In genomic region chr12:64193045-64193444, GRCh38 we compare ENCODE assay signal across 14 cellular contexts. TPM values are rescaled to one million over a fixed set of nuclear protein-coding genes. Genes with fewer than 3 reads are reported as not detected.
DNase-seq lines count a peak whose midpoint lies in the region; ATAC-seq and TF ChIP-seq lines count a peak whose summit lies in the region.
"Had no signal": no experiment of that assay in that cellular context is flagged by ENCODE, and none has a peak within 500 bp of the region (broad histone marks: within the 10 kb centered on the region; RNA-seq: fewer than 3 reads in every experiment).

No MANE protein-coding gene starts in this region.

- H2BK15ac ChIP-seq in IMR-90 (ENCODE audit: low read depth, low read length) = no peak overlapping the region

- no peak overlapping the region for H3K56ac ChIP-seq in IMR-90 (ENCODE audit: extremely low read depth, insufficient read depth, low read length)

- no peak overlapping the region for H2BK120ac ChIP-seq in IMR-90 (ENCODE audit: low read depth, low read length)

- H4K20me1 ChIP-seq in IMR-90 (ENCODE audit: insufficient read depth, low read length) = no peaks in the 10 kb centered on the region

- TF ChIP-seq CTCF in IMR-90 (conservative IDR thresholded peaks at IDR 0.05; ENCODE audit: low read depth, low read length) = no peak

- no TSS peak for BruUV-seq in IMR-90 (replicated peaks; lab: Mats Ljungman, UMichigan)

- dilution Hi-C loops in IMR-90 (cut with HindIII; ENCODE audit: low sequenced_read_pairs, unreplicated experiment) = no loop called here

- 0 out of 2 replicates have a peak, but pooled peaks cover under 1% of the 10 kb centered on the region for H3K9me1 ChIP-seq in IMR-90 (ENCODE audit: insufficient read depth, low read length)

- no peak overlapping the region for H2AFZ ChIP-seq in IMR-90 (replicated peaks; ENCODE audit: low read length, poor library complexity)

- CTCF ChIA-PET in IMR-90 (lab: Yijun Ruan, JAX) = no interaction called here

- no peak overlapping the region for H2AK5ac ChIP-seq in IMR-90 (ENCODE audit: low read depth, low read length)

- intact Hi-C loops in IMR-90 (cut with micrococcal nuclease) = no loop called here

- peaks cover 7% of the 10 kb centered on the region for H3K4me1 ChIP-seq in IMR-90 (ENCODE audit: control insufficient read depth, insufficient read depth, low read length)

- no peak overlapping the region for H2BK5ac ChIP-seq in IMR-90 (ENCODE audit: low read depth, low read length, poor library complexity, severe bottlenecking)

- ATAC-seq in GM18520 (IDR thresholded peaks at IDR 0.05; ENCODE audit: unreplicated experiment) (peak; percentile 88), GM19467 (IDR thresholded peaks at IDR 0.05; ENCODE audit: unreplicated experiment) (peak; percentile 93), HG02938 (IDR thresholded peaks at IDR 0.05; ENCODE audit: unreplicated experiment) (peak; percentile 99), IMR-90 (ENCODE audit: low read depth) (no peak), left lobe of liver (no peak)
- ATAC-seq: heart left ventricle, K562 had no signal

- H3K18ac ChIP-seq in IMR-90 (ENCODE audit: low read depth, low read length) = no peak overlapping the region

- H2AK9ac ChIP-seq in IMR-90 (replicated peaks; ENCODE audit: low read depth, low read length, poor library complexity) = no peak overlapping the region

- H3K27me3 ChIP-seq in IMR-90 (ENCODE audit: control insufficient read depth, insufficient read depth, low read length) = no peaks in the 10 kb centered on the region
- H3K27me3 ChIP-seq: dorsolateral prefrontal cortex, heart left ventricle had no signal

- H3K79me1 ChIP-seq in IMR-90 (ENCODE audit: low read depth in 1 of 2, low read length in 2 of 2) = peaks cover 0 to under 1% of the 10 kb centered on the region in 2 experiments; a peak in 1 of 4 replicates

- no peak overlapping the region for H3K9ac ChIP-seq in IMR-90 (ENCODE audit: low read depth, low read length)

- H3K36me3 ChIP-seq in IMR-90 (ENCODE audit: control insufficient read depth, insufficient read depth, low read length) = peaks cover 2% of the 10 kb centered on the region; the same call in 1 of the 2 replicates

- H3K4me2 ChIP-seq in IMR-90 (ENCODE audit: low read depth, low read length) = peak overlapping the region; percentile 62; the same call in 1 of the 2 replicates

- no peak overlapping the region for H3K14ac ChIP-seq in IMR-90 (replicated peaks; ENCODE audit: low read depth, low read length)

- no peak overlapping the region for H4K5ac ChIP-seq in IMR-90 (ENCODE audit: low read depth, low read length)

- no peak overlapping the region for H4K8ac ChIP-seq in IMR-90 (ENCODE audit: low read depth in 2 of 2, low read length in 2 of 2)

- in situ Hi-C loops in IMR-90 (cut with MboI; ENCODE audit: low sequenced_read_pairs) = no loop called here

- no peak overlapping the region for H3K4me3 ChIP-seq in IMR-90 (ENCODE audit: insufficient read depth, low read depth, low read length)
- H3K4me3 ChIP-seq: dorsolateral prefrontal cortex, heart left ventricle, K562 had no signal

- no peak overlapping the region for H2BK20ac ChIP-seq in IMR-90 (ENCODE audit: low read depth, low read length)

- H3K27ac ChIP-seq in IMR-90 (ENCODE audit: insufficient read depth, low read length) = no peak overlapping the region
- H3K27ac ChIP-seq: dorsolateral prefrontal cortex, heart left ventricle had no signal

- H3K4ac ChIP-seq in IMR-90 (ENCODE audit: low read depth, low read length) = no peak overlapping the region

- H4K91ac ChIP-seq in IMR-90 (ENCODE audit: insufficient read depth, low read depth, low read length) = no peak overlapping the region

- H3K9me3 ChIP-seq in IMR-90 (ENCODE audit: control insufficient read depth, insufficient read depth, low read length) = no peaks in the 10 kb centered on the region
- H3K9me3 ChIP-seq: heart left ventricle had no signal

- no peak for TF ChIP-seq POLR2A in IMR-90 (IDR thresholded peaks at IDR 0.05; ENCODE audit: low read depth, low read length)

- DNase-seq in IMR-90 (no peak), left lobe of liver (ENCODE audit: low spot score) (no peak), EL (no peak), NCI-H2227 (lab: John Stamatoyannopoulos, UW; ENCODE audit: unreplicated experiment) (no peak)
- DNase-seq in activated naive CD4-positive, alpha-beta T cell (lab: John Stamatoyannopoulos, UW) = no peak
- DNase-seq: dorsolateral prefrontal cortex, heart left ventricle, mesenchymal stem cell, NCI-H446 treated with DMSO at 0.1 percent for 48 hours, retina had no signal

- no CpG with 5 or more reads among the region's 3 CpGs for WGBS in IMR-90 (ENCODE audit: extremely low coverage in 2 of 2, insufficient read length in 1 of 2), 2 experiments

- no peak overlapping the region for H3K23ac ChIP-seq in IMR-90 (ENCODE audit: low read depth, low read length)

- POLR2A ChIA-PET in IMR-90 (lab: Charles Lee; ENCODE audit: unreplicated experiment) = no interaction called here

- TF ChIP-seq RAD21 in IMR-90 (IDR thresholded peaks at IDR 0.05; ENCODE audit: low read length) = no peak

TF ChIP-seq in IMR-90, 13 proteins besides CTCF, POLR2A, EP300 and RAD21:
- no peak for TF ChIP-seq MXI1 (IDR thresholded peaks at IDR 0.05; ENCODE audit: borderline replicate concordance, low read depth, low read length)
- TF ChIP-seq RFX5 (IDR thresholded peaks at IDR 0.05; ENCODE audit: low read depth, low read length) = no peak
- TF ChIP-seq USF2 (IDR thresholded peaks at IDR 0.05; ENCODE audit: low read depth, low read length) = no peak
- TF ChIP-seq BHLHE40 (IDR thresholded peaks at IDR 0.05; ENCODE audit: low read depth, low read length) = no peak
- TF ChIP-seq ELK1 (IDR thresholded peaks at IDR 0.05; ENCODE audit: borderline replicate concordance, low read depth, low read length) = no peak
- no peak for TF ChIP-seq FOS (IDR thresholded peaks at IDR 0.05; ENCODE audit: low read depth, low read length)
- no peak for TF ChIP-seq SMC3 (IDR thresholded peaks at IDR 0.05; ENCODE audit: low read depth, low read length)
TF ChIP-seq in IMR-90: peak in this region for 0.

RNA-seq across cellular contexts. Expression of gene KICS2, which starts 29.1 kb away (rescaled TPM):
- total RNA-seq in IMR-90 (2012; rRNA removed) (5.6 and 6.1 TPM in 2 replicates), left lobe of liver (6.9 TPM)
- 2.3 and 2.4 TPM in 2 replicates for polyA plus RNA-seq in IMR-90 (2012; rRNA removed)
- polyA plus RNA-seq in IMR-90 (2012; cell fraction: cytosol; rRNA removed) = 1.5 and 3.0 TPM in 2 replicates
- polyA plus RNA-seq in IMR-90 (2012; cell fraction: nucleus; rRNA removed; ENCODE audit: low replicate concordance) = 1.5 and 2.2 TPM in 2 replicates

Comparison
In these comparisons a context has a peak if more than half of its experiments do, and no peak if none do; other contexts are left out.
1. ATAC-seq: peak in GM18520 (single experiment), GM19467 (single experiment) and HG02938 (single experiment); none in IMR-90 (single experiment) and left lobe of liver (single experiment).